8 cellular contexts compared by ENCODE assay signal in genomic region chr2:147989809-147990403, GRCh38. TPM values are rescaled to one million over a fixed set of nuclear protein-coding genes. Genes with fewer than 3 reads are reported as not detected.
DNase-seq lines count a peak whose midpoint lies in the region; ATAC-seq and TF ChIP-seq lines count a peak whose summit lies in the region.

No MANE protein-coding gene starts in this region.

- peaks cover 5% of the 10 kb centered on the region for H3K9me3 Mint-ChIP-seq in progenitor cell of endocrine pancreas (ENCODE audit: low read depth)

- H3K4me3 Mint-ChIP-seq in T-helper 17 cell: no peak overlapping the region
- no peak overlapping the region for H3K4me3 Mint-ChIP-seq in progenitor cell of endocrine pancreas (ENCODE audit: low read depth)

- H3K36me3 Mint-ChIP-seq in T-helper 17 cell (ENCODE audit: low read depth): no peaks in the 10 kb centered on the region
- H3K36me3 Mint-ChIP-seq in progenitor cell of endocrine pancreas (ENCODE audit: insufficient read depth): peaks cover 7% of the 10 kb centered on the region

- ATAC-seq in GM21619 (IDR thresholded peaks at IDR 0.05; ENCODE audit: unreplicated experiment): peak; percentile 91
- ATAC-seq in T-helper 17 cell: peak; percentile 86

- no peak for TF ChIP-seq EP300 in Ishikawa (IDR thresholded peaks at IDR 0.05; ENCODE audit: borderline replicate concordance)

- H3K4me1 Mint-ChIP-seq in T-helper 17 cell: peaks cover 9% of the 10 kb centered on the region
- H3K4me1 Mint-ChIP-seq in progenitor cell of endocrine pancreas (ENCODE audit: low read depth): peaks cover 9% of the 10 kb centered on the region

- peak; percentile 58 for TF ChIP-seq CTCF in progenitor cell of endocrine pancreas (IDR thresholded peaks at IDR 0.05; ENCODE audit: unreplicated experiment)

- H3K27ac Mint-ChIP-seq in T-helper 17 cell (no peak overlapping the region), progenitor cell of endocrine pancreas (peak overlapping the region; percentile 40)

- H3K27me3 Mint-ChIP-seq in T-helper 17 cell: no peaks in the 10 kb centered on the region
- no peaks in the 10 kb centered on the region for H3K27me3 Mint-ChIP-seq in progenitor cell of endocrine pancreas

- peak; percentile 54 for TF ChIP-seq RAD21 in Ishikawa (IDR thresholded peaks at IDR 0.05; ENCODE audit: low read depth)

- no peaks in the 10 kb centered on the region for H3K9me3 ChIP-seq in T-helper 17 cell (ENCODE audit: control insufficient read depth, low read length, poor library complexity, severe bottlenecking)

- DNase-seq in stimulated activated CD4-positive, alpha-beta T cell treated with anti-CD3 and anti-CD28 coated beads, Interleukin-2, amount 100 ng/mL, for 4 hours (ENCODE audit: low read depth): peak; percentile 16
- DNase-seq in stimulated activated CD4-positive, alpha-beta T cell treated with anti-CD3 and anti-CD28 coated beads, Interleukin-15, amount 100 ng/mL, for 24 hours: no peak
- DNase-seq in T-helper 17 cell (peak in 1 of 3 donors; percentile 14), fibroblast of gingiva (ENCODE audit: low read depth) (peak; percentile 45), progenitor cell of endocrine pancreas (ENCODE audit: low spot score, unreplicated experiment) (no peak)
- DNase-seq in activated naive CD4-positive, alpha-beta T cell treated with anti-CD3 and anti-CD28 coated beads, Interleukin-2, amount 50 U/mL, for 16 hours: no peak

TF ChIP-seq in Ishikawa, 13 proteins besides CTCF, POLR2A, EP300 and RAD21:
- TF ChIP-seq USF1 (IDR thresholded peaks at IDR 0.05): no peak
- no peak for TF ChIP-seq FOXM1 (IDR thresholded peaks at IDR 0.05; ENCODE audit: borderline replicate concordance, low read depth)
- TF ChIP-seq CEBPB (IDR thresholded peaks at IDR 0.05): no peak
- TF ChIP-seq NFIC (IDR thresholded peaks at IDR 0.05): no peak
- no peak for TF ChIP-seq YY1 (IDR thresholded peaks at IDR 0.05; ENCODE audit: low read depth)

RNA-seq across cellular contexts. Expression of gene ORC4, which starts 30.6 kb away (rescaled TPM):
- total RNA-seq in T-helper 17 cell (10 to 100 TPM; 29.5 to 32.7 TPM), progenitor cell of endocrine pancreas (77.1 and 77.3 TPM in 2 replicates)

RNA-seq across cellular contexts. Expression of gene MBD5, which starts 31.0 kb away (rescaled TPM):
- total RNA-seq in T-helper 17 cell: 10 to 100 TPM; 56.1 to 56.8 TPM
- 65.6 and 72.6 TPM in 2 replicates for total RNA-seq in progenitor cell of endocrine pancreas

Comparison
In these comparisons a context has a peak if more than half of its experiments do, and no peak if none do; other contexts are left out.
1. DNase-seq: peak in stimulated activated CD4-positive, alpha-beta T cell treated with anti-CD3 and anti-CD28 coated beads, Interleukin-2, amount 100 ng/mL, for 4 hours (single experiment) and fibroblast of gingiva (single experiment); none in stimulated activated CD4-positive, alpha-beta T cell treated with anti-CD3 and anti-CD28 coated beads, Interleukin-15, amount 100 ng/mL, for 24 hours (single experiment), progenitor cell of endocrine pancreas (single experiment) and activated naive CD4-positive, alpha-beta T cell treated with anti-CD3 and anti-CD28 coated beads, Interleukin-2, amount 50 U/mL, for 16 hours (single experiment).